Comparison of ENCODE assay signal across 8 cellular contexts in the genomic region with DNA sequence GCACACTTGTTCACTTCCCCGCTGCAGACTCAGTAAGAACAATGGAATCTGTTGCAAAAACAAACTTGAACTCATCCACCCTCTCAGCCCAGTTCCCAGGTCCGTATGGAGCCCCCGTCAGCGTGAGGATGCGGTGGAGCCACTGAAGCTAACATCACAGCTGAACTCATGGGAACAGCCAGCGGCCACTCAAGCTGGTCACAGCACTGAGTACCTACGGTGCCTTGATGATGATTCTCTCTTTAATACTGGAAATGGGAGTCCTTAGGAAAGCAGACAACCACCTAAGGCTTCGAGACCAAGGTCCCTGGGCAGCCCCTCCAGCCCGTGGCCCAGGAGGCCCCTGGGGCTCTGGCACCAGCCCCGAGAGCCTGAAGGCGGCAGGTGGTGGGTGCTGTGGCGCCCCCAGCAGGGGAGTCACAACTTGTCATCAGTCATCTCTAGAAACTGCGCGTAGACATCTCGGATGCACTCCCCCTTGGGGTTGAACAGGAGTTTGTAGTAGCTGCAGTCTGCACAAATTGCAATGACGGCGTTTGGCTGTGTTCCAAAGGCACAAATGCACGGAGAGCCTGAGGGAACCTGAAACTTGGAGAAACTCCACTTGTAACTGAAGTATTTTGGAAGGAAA. TPM values are rescaled to one million over a fixed set of nuclear protein-coding genes. Genes with fewer than 3 reads are reported as not detected.
DNase-seq lines count a peak whose midpoint lies in the region; ATAC-seq, FAIRE-seq and TF ChIP-seq lines count a peak whose summit lies in the region.

No MANE protein-coding gene starts in this region.

- H3F3A ChIP-seq in PC-3 (ENCODE audit: low read length, unreplicated experiment), result no peaks in the 10 kb centered on the region

- CTCF ChIA-PET in PC-3 (lab: Charles Lee) (no interaction called here), K562 (lab: Yijun Ruan, JAX; ENCODE audit: low intra/inter-chr PET ratio) (no interaction called here)

- H3K79me2 ChIP-seq in PC-3 (ENCODE audit: low read length) (no peaks in the 10 kb centered on the region), K562 (ENCODE audit: control insufficient read depth, insufficient read depth, low read length) (no peaks in the 10 kb centered on the region), keratinocyte (ENCODE audit: control insufficient read depth, insufficient read depth, low read length) (no peaks in the 10 kb centered on the region)

- intact Hi-C loops in Right ventricle myocardium superior (cut with DNase I) (no loop called here), cardiac septum (cut with DNase I) (no loop called here), PC-3 (cut with micrococcal nuclease) (no loop called here), K562 (cut with micrococcal nuclease) (no loop called here), testis (cut with DNase I; ENCODE audit: low total_unique reads) (no loop called here)

- peak; percentile 35; the same call in 1 of the 2 replicates for TF ChIP-seq CTCF in PC-3 (conservative IDR thresholded peaks at IDR 0.05; ENCODE audit: low read depth, low read length)
- peak; percentile 85 to 96 (median 86) for TF ChIP-seq CTCF in K562 (IDR thresholded peaks at IDR 0.05 in 2 of 3, conservative IDR thresholded peaks at IDR 0.05 in 1 of 3; ENCODE audit: insufficient read depth in 2 of 3, low read depth in 1 of 3, low read length in 3 of 3)
- peak; percentile 29 to 56 (median 46) for TF ChIP-seq CTCF in keratinocyte (optimal IDR thresholded peaks at IDR 0.05 in 1 of 3, IDR thresholded peaks at IDR 0.05 in 1 of 3, conservative IDR thresholded peaks at IDR 0.05 in 1 of 3; ENCODE audit: extremely low read depth in 1 of 3, insufficient read depth in 2 of 3, low read length in 3 of 3)
- peak in 1 of 3 experiments; percentile 23 for TF ChIP-seq CTCF in testis (IDR thresholded peaks at IDR 0.05)

- no peak overlapping the region for H3K4me2 ChIP-seq in PC-3 (ENCODE audit: low read length)
- peak overlapping the region; percentile 40; the same call in 1 of the 2 replicates for H3K4me2 ChIP-seq in K562 (ENCODE audit: insufficient read depth, low read length)
- peak overlapping the region; percentile 41 for H3K4me2 ChIP-seq in keratinocyte (ENCODE audit: control insufficient read depth, extremely low read depth, insufficient read depth, low read depth, low read length)

- H3K4me3 ChIP-seq in PC-3 (ENCODE audit: low read length) (no peak overlapping the region), K562 (no peak overlapping the region), keratinocyte (ENCODE audit: control insufficient read depth in 2 of 3, extremely low read depth in 1 of 3, insufficient read depth in 2 of 3, low read depth in 1 of 3, low read length in 3 of 3) (no peak overlapping the region), testis (no peak overlapping the region)

- H3K27ac ChIP-seq in PC-3 (ENCODE audit: low read length) (no peak overlapping the region), K562 (ENCODE audit: extremely low read depth, low read depth, low read length) (no peak overlapping the region), keratinocyte (ENCODE audit: control insufficient read depth, insufficient read depth, low read length) (no peak overlapping the region), testis (no peak overlapping the region)

- TF ChIP-seq EP300 in K562 (IDR thresholded peaks at IDR 0.05; ENCODE audit: low read length), result 0 out of 2 replicates have a peak, but pooled peaks have one; percentile 4

- H4K20me1 ChIP-seq in PC-3 (ENCODE audit: low read length) (no peaks in the 10 kb centered on the region), K562 (replicated peaks; ENCODE audit: control insufficient read depth, insufficient read depth, low read length) (no peaks in the 10 kb centered on the region), keratinocyte (ENCODE audit: control insufficient read depth, extremely low read depth, insufficient read depth, low read length) (no peaks in the 10 kb centered on the region)

- no peaks in the 10 kb centered on the region for H3K27me3 ChIP-seq in PC-3 (ENCODE audit: low read length)
- H3K27me3 ChIP-seq in K562 (ENCODE audit: control insufficient read depth in 2 of 2, insufficient read depth in 2 of 2, low read length in 2 of 2), result peaks cover 0 to under 1% of the 10 kb centered on the region in 2 experiments; a peak in 1 of 5 replicates
- H3K27me3 ChIP-seq in keratinocyte (ENCODE audit: control insufficient read depth, extremely low read depth, insufficient read depth, low read length), result peaks cover 7% of the 10 kb centered on the region
- H3K27me3 ChIP-seq in testis, result no peaks in the 10 kb centered on the region

- TF ChIP-seq POLR2A in K562 (conservative IDR thresholded peaks at IDR 0.05), result no peak
- no peak for TF ChIP-seq POLR2A in testis (IDR thresholded peaks at IDR 0.05)

- no peak overlapping the region for H3K9ac ChIP-seq in PC-3 (ENCODE audit: low read length)
- H3K9ac ChIP-seq in K562 (ENCODE audit: insufficient read depth in 1 of 2, low read depth in 2 of 2, low read length in 2 of 2), result 0 out of 4 replicates have a peak overlapping the region, but pooled peaks of 1 of the 2 experiments have one; percentile 1
- no peak overlapping the region for H3K9ac ChIP-seq in keratinocyte (ENCODE audit: control insufficient read depth, extremely low read depth, insufficient read depth, low read length)

- FAIRE-seq in K562 (lab: Jason Lieb, UNC), result peak; percentile 65
- no peak for FAIRE-seq in keratinocyte (lab: Jason Lieb, UNC)

- no peaks in the 10 kb centered on the region for H3K9me2 ChIP-seq in PC-3 (replicated peaks; ENCODE audit: low read length)

- POLR2A ChIA-PET in PC-3 (lab: Charles Lee; ENCODE audit: unreplicated experiment), result no interaction called here
- POLR2A ChIA-PET in K562 (lab: Yijun Ruan, JAX), result interaction anchor here (0.6 to 1.8 kb wide), 3 partner anchors 10 to 102 kb away, joined by 3 to 6 read pairs (median 5); no protein-coding TSS in a partner anchor

- in situ Hi-C loops in K562 (cut with MboI), result no loop called here

- ATAC-seq in Right ventricle myocardium superior (ENCODE audit: poor library complexity) (peak; percentile 39), PC-3 (no peak), K562 (peak; percentile 97), HG02852 (IDR thresholded peaks at IDR 0.05; ENCODE audit: unreplicated experiment) (no peak), GM18868 (IDR thresholded peaks at IDR 0.05; ENCODE audit: unreplicated experiment) (no peak)

- BruUV-seq in PC-3 (replicated peaks; lab: Mats Ljungman, UMichigan) (no TSS peak), K562 (replicated peaks; lab: Mats Ljungman, UMichigan) (no TSS peak)

- H3K9me1 ChIP-seq in K562 (ENCODE audit: control insufficient read depth, insufficient read depth, low read length), result no peaks in the 10 kb centered on the region
- H3K9me1 ChIP-seq in keratinocyte (ENCODE audit: control insufficient read depth, extremely low read depth, insufficient read depth, low read length), result no peaks in the 10 kb centered on the region

- H3K4me1 ChIP-seq in PC-3 (ENCODE audit: insufficient read depth, low read length), result no peaks in the 10 kb centered on the region
- peaks cover 9 to 10% of the 10 kb centered on the region in 2 experiments; a peak in 4 of 5 replicates for H3K4me1 ChIP-seq in K562 (replicated peaks in 1 of 2; ENCODE audit: control insufficient read depth in 2 of 2, insufficient read depth in 2 of 2, low read length in 2 of 2)
- H3K4me1 ChIP-seq in keratinocyte (ENCODE audit: control insufficient read depth, extremely low read depth, insufficient read depth, low read length), result peaks cover 8% of the 10 kb centered on the region
- peaks cover 10% of the 10 kb centered on the region for H3K4me1 ChIP-seq in testis

- DNase-seq in Right ventricle myocardium superior (peak; percentile 60), cardiac septum (ENCODE audit: low spot score) (no peak), PC-3 (peak; percentile 34), K562 (ENCODE audit: extremely low read depth in 1 of 4, low spot score in 3 of 4) (peak; percentile 37 to 87 (median 54)), keratinocyte (ENCODE audit: low read depth, low spot score) (no peak), testis (peak; percentile 64)

- TF ChIP-seq RAD21 in K562 (CRISPR knock-in tag; conservative IDR thresholded peaks at IDR 0.05 in 1 of 2, IDR thresholded peaks at IDR 0.05 in 1 of 2), result peak; percentile 25 to 49; a peak in 3 of 4 replicates

- H3K9me3 ChIP-seq in PC-3 (ENCODE audit: low read length) (no peaks in the 10 kb centered on the region), K562 (replicated peaks; ENCODE audit: control insufficient read depth, insufficient read depth, low read depth, low read length) (no peaks in the 10 kb centered on the region; the same call in 1 of the 2 replicates), keratinocyte (ENCODE audit: control insufficient read depth, low read depth, low read length) (no peaks in the 10 kb centered on the region), testis (no peaks in the 10 kb centered on the region)

- H2AFZ ChIP-seq in PC-3 (ENCODE audit: low read length) (no peak overlapping the region), K562 (ENCODE audit: low read depth, low read length) (peak overlapping the region; percentile 87), keratinocyte (ENCODE audit: control insufficient read depth, low read length) (no peak overlapping the region)

- dilution Hi-C loops in keratinocyte (cut with MboI; ENCODE audit: extremely low pct_ligation_motif_present, low sequenced_read_pairs), result no loop called here

- no peaks in the 10 kb centered on the region for H3K36me3 ChIP-seq in PC-3 (ENCODE audit: low read depth, low read length)
- H3K36me3 ChIP-seq in K562 (ENCODE audit: control insufficient read depth, insufficient read depth, low read length), result no peaks in the 10 kb centered on the region
- H3K36me3 ChIP-seq in keratinocyte (ENCODE audit: control insufficient read depth in 2 of 2, extremely low read depth in 1 of 2, insufficient read depth in 2 of 2, low read length in 2 of 2), result no peaks in the 10 kb centered on the region
- H3K36me3 ChIP-seq in testis (ENCODE audit: low read depth, missing control alignments), result no peaks in the 10 kb centered on the region

- 15% methylated on average over 18 of the region's 18 CpGs for WGBS in K562 (ENCODE audit: insufficient coverage, low coverage, missing lambda C conversion rate)
- WGBS in testis, 2 donors, result 27 to 33% methylated on average over 10 to 18 of the region's 18 CpGs

RNA-seq across cellular contexts. Expression of a gene that starts 31.0 kb away (rescaled TPM):
- 61.0 TPM for total RNA-seq in Right ventricle myocardium superior
- total RNA-seq in cardiac septum, result 39.4 TPM
- total RNA-seq in PC-3 (2014; rRNA removed), result 20.9 and 22.3 TPM in 2 replicates
- 23.7 and 108 TPM in 2 replicates for total RNA-seq in K562 (2011; cell fraction: chromatin; rRNA removed; ENCODE audit: low replicate concordance)
- 13.2 and 19.5 TPM in 2 replicates for total RNA-seq in K562 (2011; cell fraction: nucleolus; rRNA removed)
- total RNA-seq in K562 (2011; cell fraction: nucleoplasm; rRNA removed), result 39.4 and 61.3 TPM in 2 replicates
- 25.1 and 33.3 TPM in 2 replicates for total RNA-seq in K562 (2014; rRNA removed)
- 52.9 and 55.3 TPM in 2 replicates for total RNA-seq in K562 (2014; rRNA removed; fragmentation: Illumina TruSeq; extraction: Trizol)
- total RNA-seq in K562 (2015; rRNA removed; fragmentation: Illumina TruSeq; extraction: Trizol), result 39.9 and 50.5 TPM in 2 replicates
- total RNA-seq in K562 (2021), result 30.8 and 33.9 TPM in 2 replicates
- 67.5 and 101 TPM in 2 replicates for polyA plus RNA-seq in K562 (2011; rRNA removed)
- polyA plus RNA-seq in K562 (2011; cell fraction: cytosol; rRNA removed), result 29.2 and 43.3 TPM in 2 replicates
- 22.7 and 29.3 TPM in 2 replicates for polyA plus RNA-seq in K562 (2011; cell fraction: nucleus; rRNA removed)
- 28.2 and 47.4 TPM in 2 replicates for polyA plus RNA-seq in K562 (2012)
- polyA plus RNA-seq in K562 (2014; fragmentation: Illumina TruSeq; extraction: Trizol), result 47.5 and 72.5 TPM in 2 replicates
- 10 to 100 TPM; 23.0 to 30.5 TPM for polyA plus RNA-seq in K562 (2014; fragmentation: Nextera tagmentation; extraction: Ambion mirVana)
- 32.2 and 41.2 TPM in 2 replicates for polyA plus RNA-seq in K562 (2014; rRNA removed)
- polyA minus RNA-seq in K562 (2011; rRNA and poly(A)+ RNA removed), result 85.8 and 104 TPM in 2 replicates
- 20.7 and 44.3 TPM in 2 replicates for polyA minus RNA-seq in K562 (2011; cell fraction: cytosol; rRNA and poly(A)+ RNA removed)
- polyA minus RNA-seq in K562 (2011; cell fraction: nucleus; rRNA and poly(A)+ RNA removed), result 29.1 and 38.3 TPM in 2 replicates
- polyA plus RNA-seq in keratinocyte, result 19.6 to 50.4 TPM (median 34.5 TPM) in 3 replicates
- polyA plus RNA-seq in keratinocyte (2011; ENCODE audit: low read depth), result 19.9 TPM
- 28.2 and 65.7 TPM in 2 replicates for polyA plus RNA-seq in keratinocyte (2011; cell fraction: cytosol; rRNA removed)
- 28.5 and 35.8 TPM in 2 replicates for polyA plus RNA-seq in keratinocyte (2011; cell fraction: nucleus; rRNA removed)
- polyA plus RNA-seq in keratinocyte (2012; ENCODE audit: low replicate concordance), result 12.2 and 22.5 TPM in 2 replicates
- polyA minus RNA-seq in keratinocyte, result 3.4 to 44.8 TPM (median 25.4 TPM) in 3 replicates
- polyA minus RNA-seq in keratinocyte (2011; cell fraction: cytosol; rRNA and poly(A)+ RNA removed), result 28.6 TPM
- polyA minus RNA-seq in keratinocyte (2011; cell fraction: nucleus; rRNA and poly(A)+ RNA removed), result 16.5 and 34.3 TPM in 2 replicates
- total RNA-seq in testis, result 10 to 100 TPM; 51.3 to 60.6 TPM
- 42.6 TPM for polyA plus RNA-seq in testis (ENCODE audit: insufficient read depth, low read depth, low replicate concordance)

Comparison
In these comparisons a context has a peak if more than half of its experiments do, and no peak if none do; other contexts are left out.
1. DNase-seq: peak in Right ventricle myocardium superior (single experiment), PC-3 (single experiment), K562 (4 of 4) and testis (single experiment); none in cardiac septum (single experiment) and keratinocyte (single experiment).
2. ATAC-seq: peak in Right ventricle myocardium superior (single experiment) and K562 (single experiment); none in PC-3 (single experiment), HG02852 (single experiment) and GM18868 (single experiment).